8 cellular contexts compared by ENCODE assay signal in the genomic region with DNA sequence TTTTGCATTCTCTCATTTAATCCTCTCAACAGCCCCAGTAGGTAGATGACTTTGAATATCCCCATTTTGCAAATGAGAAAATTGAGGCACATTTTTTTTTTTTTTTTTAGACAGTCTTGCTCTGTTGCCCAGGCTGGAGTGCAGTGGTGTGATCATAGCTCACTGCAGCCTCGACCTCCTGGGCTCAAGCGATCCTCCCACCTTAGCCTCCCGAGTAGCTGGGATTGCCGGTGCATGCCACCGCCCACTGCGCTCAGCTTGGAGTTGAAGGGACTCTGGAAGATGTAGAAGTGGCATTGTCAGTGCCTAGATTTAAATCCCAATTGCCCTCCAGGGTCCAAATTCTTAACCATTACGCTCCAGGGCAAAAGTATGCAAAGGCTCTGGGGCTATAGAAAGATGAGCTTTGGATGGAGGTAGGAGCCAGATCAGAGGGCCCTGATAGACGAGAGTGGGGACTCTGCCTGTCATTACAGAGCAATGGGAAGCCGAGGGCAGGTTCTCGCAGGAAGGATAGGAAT. TPM values are rescaled to one million over a fixed set of nuclear protein-coding genes. Genes with fewer than 3 reads are reported as not detected.
DNase-seq lines count a peak whose midpoint lies in the region; ATAC-seq and TF ChIP-seq lines count a peak whose summit lies in the region.

No MANE protein-coding gene starts in this region.

- H3K27ac Mint-ChIP-seq in activated naive CD4-positive, alpha-beta T cell treated with anti-CD3 and anti-CD28 coated beads for 36 hours, result peak overlapping the region; percentile 63

- peak overlapping the region in 2 of 3 donors; percentile 15 to 77 for H3K4me3 ChIP-seq in right lobe of liver
- peak overlapping the region in 3 of 4 donors; percentile 20 to 95 (median 93) for H3K4me3 ChIP-seq in tibial nerve

- H3K4me1 Mint-ChIP-seq in activated naive CD4-positive, alpha-beta T cell treated with anti-CD3 and anti-CD28 coated beads for 36 hours (ENCODE audit: low read depth), result peaks cover 16% of the 10 kb centered on the region

- peaks cover 0 to 7% (median 0%) of the 10 kb centered on the region in 4 donors for H3K36me3 ChIP-seq in right lobe of liver
- H3K36me3 ChIP-seq in tibial nerve, result peaks cover 0 to 54% (median 0%) of the 10 kb centered on the region in 3 donors

- WGBS in right lobe of liver (ENCODE audit: insufficient coverage, low coverage, low lambda C conversion rate, missing lambda C conversion rate), result 69% methylated on average over 10 of the region's 10 CpGs
- WGBS in tibial nerve, 2 donors, result 35 to 40% methylated on average over 10 of the region's 10 CpGs

- intact Hi-C loops in activated naive CD4-positive, alpha-beta T cell treated with anti-CD3 and anti-CD28 coated beads for 36 hours (cut with micrococcal nuclease), result loop anchor here (1.0 to 2.0 kb wide), 2 partner anchors 13 to 107 kb away; a partner anchor contains a TSS
- intact Hi-C loops in right lobe of liver (cut with DNase I), result no loop called here

- H3K9me3 Mint-ChIP-seq in activated naive CD4-positive, alpha-beta T cell treated with anti-CD3 and anti-CD28 coated beads for 36 hours, result no peaks in the 10 kb centered on the region

- CTCF ChIA-PET in activated naive CD4-positive, alpha-beta T cell treated with anti-CD3 and anti-CD28 coated beads for 36 hours (lab: Charles Lee), result no interaction called here

- TF ChIP-seq POLR2A in right lobe of liver (IDR thresholded peaks at IDR 0.05) (no peak), tibial nerve (IDR thresholded peaks at IDR 0.05) (no peak)

- H3K9me3 ChIP-seq in right lobe of liver (no peaks in the 10 kb centered on the region), tibial nerve (no peaks in the 10 kb centered on the region)

- TF ChIP-seq CTCF in right lobe of liver (IDR thresholded peaks at IDR 0.05), result no peak
- no peak for TF ChIP-seq CTCF in tibial nerve (IDR thresholded peaks at IDR 0.05)

- no peak for TF ChIP-seq EP300 in tibial nerve (IDR thresholded peaks at IDR 0.05)

- no peaks in the 10 kb centered on the region for H3K36me3 Mint-ChIP-seq in activated naive CD4-positive, alpha-beta T cell treated with anti-CD3 and anti-CD28 coated beads for 36 hours (ENCODE audit: low read depth)

- ATAC-seq in right lobe of liver, result no peak

- DNase-seq in activated naive CD4-positive, alpha-beta T cell treated with anti-CD3 and anti-CD28 coated beads for 36 hours, result no peak
- DNase-seq in activated naive CD4-positive, alpha-beta T cell (lab: John Stamatoyannopoulos, UW), result no peak
- DNase-seq in right lobe of liver, result no peak
- DNase-seq in tibial nerve (ENCODE audit: low spot score in 2 of 2), result no peak
- DNase-seq in cortex of kidney (lab: John Stamatoyannopoulos, UW), result no peak
- DNase-seq in NCI-H1092 treated with DMSO at 0.1 percent for 48 hours (lab: John Stamatoyannopoulos, UW), result no peak
- DNase-seq in NCI-H774 (lab: John Stamatoyannopoulos, UW), result no peak

- H3K27me3 ChIP-seq in right lobe of liver (no peaks in the 10 kb centered on the region), tibial nerve (no peaks in the 10 kb centered on the region)

- peaks cover 0 to 36% (median 11%) of the 10 kb centered on the region in 4 donors for H3K4me1 ChIP-seq in right lobe of liver
- H3K4me1 ChIP-seq in tibial nerve, result peaks cover 0 to 43% (median 28%) of the 10 kb centered on the region in 4 donors

- no peaks in the 10 kb centered on the region for H3K27me3 Mint-ChIP-seq in activated naive CD4-positive, alpha-beta T cell treated with anti-CD3 and anti-CD28 coated beads for 36 hours (ENCODE audit: low read depth)

- H3K27ac ChIP-seq in angular gyrus (ENCODE audit: low read depth, low read length), result peak overlapping the region; percentile 95
- H3K27ac ChIP-seq in right lobe of liver, result peak overlapping the region in 2 of 3 donors; percentile 8 to 64
- peak overlapping the region; percentile 4 to 81 (median 62) for H3K27ac ChIP-seq in tibial nerve

- peak overlapping the region; percentile 72 for H3K4me3 Mint-ChIP-seq in activated naive CD4-positive, alpha-beta T cell treated with anti-CD3 and anti-CD28 coated beads for 36 hours

RNA-seq across cellular contexts. Expression of a gene that starts 0.8 kb away (rescaled TPM):
- total RNA-seq in activated naive CD4-positive, alpha-beta T cell treated with anti-CD3 and anti-CD28 coated beads for 36 hours, result 1 to 10 TPM; 4.2 to 5.2 TPM
- total RNA-seq in right lobe of liver, result 10 to 100 TPM in 5 of 6 experiments, 1 to 10 TPM in 1; 9.8 to 25.2 (median 17.7) TPM
- 10 to 100 TPM; 21.3 to 52.2 (median 31.3) TPM for total RNA-seq in tibial nerve

RNA-seq across cellular contexts. Expression of a gene that starts 5.7 kb away (rescaled TPM):
- total RNA-seq in activated naive CD4-positive, alpha-beta T cell treated with anti-CD3 and anti-CD28 coated beads for 36 hours, result 1 to 10 TPM; 3.7 to 3.9 TPM
- total RNA-seq in right lobe of liver (10 to 100 TPM; 15.3 to 35.1 (median 24.8) TPM), tibial nerve (10 to 100 TPM; 40.0 to 84.0 (median 69.2) TPM)

RNA-seq across cellular contexts. Expression of a gene that starts 13.9 kb away (rescaled TPM):
- total RNA-seq in activated naive CD4-positive, alpha-beta T cell treated with anti-CD3 and anti-CD28 coated beads for 36 hours, result 10 to 100 TPM; 75.5 to 81.7 TPM
- total RNA-seq in right lobe of liver (10 to 100 TPM; 38.7 to 61.8 (median 46.5) TPM), tibial nerve (100 to 1,000 TPM in 1 of 4 donors, 10 to 100 TPM in 3; 66.3 to 138 (median 68.3) TPM)

RNA-seq across cellular contexts. Expression of a gene that starts 32.8 kb away (rescaled TPM):
- total RNA-seq in activated naive CD4-positive, alpha-beta T cell treated with anti-CD3 and anti-CD28 coated beads for 36 hours, result 1 to 10 TPM in 1 of 2 experiments, under 1 TPM in 1; 0.86 to 1.1 TPM
- total RNA-seq in right lobe of liver (10 to 100 TPM in 2 of 6 experiments, 1 to 10 TPM in 4; 4.8 to 14.3 (median 9.4) TPM), tibial nerve (1 to 10 TPM; 4.4 to 9.2 (median 7.8) TPM)

Comparison
In these comparisons a context has a peak if more than half of its experiments do, and no peak if none do; other contexts are left out.
1. H3K27ac ChIP-seq: peak in every context shown above with its lines; median percentile 95 in angular gyrus; 62 in tibial nerve; 36 in right lobe of liver.